25 cellular contexts compared by ENCODE assay signal in genomic region chr3:100155105-100155504, GRCh38. TPM values are rescaled to one million over a fixed set of nuclear protein-coding genes. Genes with fewer than 3 reads are reported as not detected.
DNase-seq lines count a peak whose midpoint lies in the region; ATAC-seq and TF ChIP-seq lines count a peak whose summit lies in the region.
"Had no signal": no experiment of that assay in that cellular context is flagged by ENCODE, and none has a peak within 500 bp of the region (broad histone marks: within the 10 kb centered on the region; RNA-seq: fewer than 3 reads in every experiment).

No MANE protein-coding gene starts in this region.

- TF ChIP-seq CTCF in HFFc6 (IDR thresholded peaks at IDR 0.05), result no peak
- no peak for TF ChIP-seq CTCF in natural killer cell (IDR thresholded peaks at IDR 0.05)

- H3K27ac Mint-ChIP-seq in HFFc6 (peak overlapping the region; percentile 51; the same call in 1 of the 2 replicates), natural killer cell (no peak overlapping the region)
- H3K27ac Mint-ChIP-seq: activated B cell treated with CpG ODN at 0.5 μM for 24 hours; activated CD4-positive, alpha-beta memory T cell treated with anti-CD3 and anti-CD28 coated beads, Interleukin-2, amount 10 ng/mL, durations not matched to agents 7 days and 5 days; CD8-positive, alpha-beta T cell; nephron progenitor cell had no signal

- H3K36me3 Mint-ChIP-seq in HFFc6 (ENCODE audit: low read depth) (peaks cover 31% of the 10 kb centered on the region), natural killer cell (peaks cover 16% of the 10 kb centered on the region)

- ATAC-seq in natural killer cell (no peak), HG02623 (IDR thresholded peaks at IDR 0.05; ENCODE audit: unreplicated experiment) (no peak), HG03196 (IDR thresholded peaks at IDR 0.05; ENCODE audit: unreplicated experiment) (no peak)
- ATAC-seq: CD8-positive, alpha-beta T cell; heart left ventricle; left ventricle myocardium superior had no signal

- H3K27me3 Mint-ChIP-seq in HFFc6 (ENCODE audit: insufficient read depth) (no peaks in the 10 kb centered on the region; the same call in 1 of the 2 replicates), natural killer cell (ENCODE audit: low read depth in 2 of 2) (no peaks in the 10 kb centered on the region)
- H3K27me3 Mint-ChIP-seq: activated B cell treated with CpG ODN at 0.5 μM for 24 hours; activated CD4-positive, alpha-beta memory T cell treated with anti-CD3 and anti-CD28 coated beads, Interleukin-2, amount 10 ng/mL, durations not matched to agents 7 days and 5 days had no signal

- DNase-seq in AML-193 (lab: John Stamatoyannopoulos, UW) (peak; percentile 26 to 33), HFFc6 (no peak), OCI-M1 (lab: John Stamatoyannopoulos, UW) (peak; percentile 49), fibroblast of gingiva (ENCODE audit: low read depth) (peak; percentile 91), natural killer cell (no peak), AG08396 (ENCODE audit: low spot score) (no peak)
- DNase-seq: activated B cell treated with CpG ODN at 0.5 μM for 24 hours; activated CD4-positive, alpha-beta memory T cell treated with anti-CD3 and anti-CD28 coated beads, Interleukin-2, amount 10 ng/mL, durations not matched to agents 7 days and 5 days; activated naive CD4-positive, alpha-beta T cell treated with Interleukin-2 at 50 U/mL for 16 hours; activated T-cell treated with anti-CD3 and anti-CD28 coated beads for 4 hours; aorta; CD8-positive, alpha-beta T cell; DMS79; erythroblast; H7; heart left ventricle; left ventricle myocardium superior; midbrain; NCI-H1436; NCI-H526; nephron progenitor cell; posterior cingulate gyrus; Right ventricle myocardium superior had no signal

- H3K9me3 Mint-ChIP-seq in HFFc6, result peaks cover 25% of the 10 kb centered on the region
- H3K9me3 Mint-ChIP-seq in natural killer cell, result peaks cover 8 to 9% of the 10 kb centered on the region in 2 donors

- H3K4me3 Mint-ChIP-seq in HFFc6, result no peak overlapping the region
- H3K4me3 Mint-ChIP-seq in natural killer cell, result no peak overlapping the region
- H3K4me3 Mint-ChIP-seq: activated B cell treated with CpG ODN at 0.5 μM for 24 hours; activated CD4-positive, alpha-beta memory T cell treated with anti-CD3 and anti-CD28 coated beads, Interleukin-2, amount 10 ng/mL, durations not matched to agents 7 days and 5 days; CD8-positive, alpha-beta T cell; nephron progenitor cell had no signal

- intact Hi-C loops in natural killer cell (cut with micrococcal nuclease), result no loop called here

- H3K4me1 Mint-ChIP-seq in HFFc6 (ENCODE audit: low read depth), result peaks cover 55% of the 10 kb centered on the region
- H3K4me1 Mint-ChIP-seq in natural killer cell, result no peaks in the 10 kb centered on the region
- H3K4me1 Mint-ChIP-seq: activated B cell treated with CpG ODN at 0.5 μM for 24 hours; activated CD4-positive, alpha-beta memory T cell treated with anti-CD3 and anti-CD28 coated beads, Interleukin-2, amount 10 ng/mL, durations not matched to agents 7 days and 5 days; nephron progenitor cell had no signal

RNA-seq across cellular contexts. Expression of gene FILIP1L, which starts 40.8 kb away (rescaled TPM):
- total RNA-seq in HFFc6 (2021; fragmentation: NEBNext Ultra II Directional; extraction: Animal tissue kit (Norgen Biotek cat#: 25700)), result 10 to 100 TPM; 37.8 to 54.7 (median 48.2) TPM
- total RNA-seq in natural killer cell, result under 1 TPM in 1 of 3 donors, not detected in 2; 0.12 TPM

Comparison
In these comparisons a context has a peak if more than half of its experiments do, and no peak if none do; other contexts are left out.
1. DNase-seq: peak in AML-193 (2 of 2), OCI-M1 (single experiment) and fibroblast of gingiva (single experiment); none in HFFc6 (single experiment), natural killer cell (single experiment) and AG08396 (single experiment).
2. RNA of gene FILIP1L, which starts 40.8 kb away (total RNA-seq): 37.8 to 54.7 TPM in HFFc6; 0.12 TPM in natural killer cell; every median in the first group is over 10 times any median in the second.